8 cellular contexts compared by ENCODE assay signal in genomic region chr10:66180651-66181318, GRCh38.
DNase-seq lines count a peak whose midpoint lies in the region; ATAC-seq and TF ChIP-seq lines count a peak whose summit lies in the region.

No MANE protein-coding gene starts in this region.

- no peaks in the 10 kb centered on the region for H3K9me3 Mint-ChIP-seq in CD4-positive, alpha-beta T cell
- peaks cover 3% of the 10 kb centered on the region for H3K9me3 Mint-ChIP-seq in progenitor cell of endocrine pancreas (ENCODE audit: low read depth)

- peak; percentile 71 for TF ChIP-seq CTCF in CD4-positive, alpha-beta T cell (IDR thresholded peaks at IDR 0.05)
- TF ChIP-seq CTCF in WERI-Rb-1 (IDR thresholded peaks at IDR 0.05; ENCODE audit: low read depth, low read length) (0 out of 2 replicates have a peak, but pooled peaks have one; percentile 13), progenitor cell of endocrine pancreas (IDR thresholded peaks at IDR 0.05; ENCODE audit: unreplicated experiment) (peak; percentile 79)

- no peaks in the 10 kb centered on the region for H3K4me1 Mint-ChIP-seq in CD4-positive, alpha-beta T cell (ENCODE audit: low read depth)
- H3K4me1 Mint-ChIP-seq in progenitor cell of endocrine pancreas (ENCODE audit: low read depth) = peaks cover 3% of the 10 kb centered on the region

- no peak overlapping the region for H3K4me3 Mint-ChIP-seq in CD4-positive, alpha-beta T cell
- H3K4me3 Mint-ChIP-seq in progenitor cell of endocrine pancreas (ENCODE audit: low read depth) = no peak overlapping the region

- H3K27me3 Mint-ChIP-seq in CD4-positive, alpha-beta T cell = no peaks in the 10 kb centered on the region
- no peaks in the 10 kb centered on the region for H3K27me3 Mint-ChIP-seq in progenitor cell of endocrine pancreas

- H3K4me3 ChIP-seq in WERI-Rb-1 (ENCODE audit: low read depth, low read length) = no peak overlapping the region

- H3K36me3 Mint-ChIP-seq in CD4-positive, alpha-beta T cell (ENCODE audit: low read depth) = no peaks in the 10 kb centered on the region
- H3K36me3 Mint-ChIP-seq in progenitor cell of endocrine pancreas (ENCODE audit: insufficient read depth) = no peaks in the 10 kb centered on the region

- no peak overlapping the region for H3K27ac Mint-ChIP-seq in CD4-positive, alpha-beta T cell
- H3K27ac Mint-ChIP-seq in progenitor cell of endocrine pancreas = no peak overlapping the region

- peak; percentile 66 for ATAC-seq in CD4-positive, alpha-beta T cell (ENCODE audit: poor library complexity)
- ATAC-seq in GM18511 (IDR thresholded peaks at IDR 0.05; ENCODE audit: unreplicated experiment) (peak; percentile 92), HG02884 (IDR thresholded peaks at IDR 0.05; ENCODE audit: unreplicated experiment) (peak; percentile 91)

- POLR2A ChIA-PET in CD4-positive, alpha-beta T cell (lab: Charles Lee) = no interaction called here

- H3K36me3 ChIP-seq in WERI-Rb-1 = no peaks in the 10 kb centered on the region

- CTCF ChIA-PET in CD4-positive, alpha-beta T cell (lab: Charles Lee) = interaction anchor here (1.2 kb wide), 1 partner anchor 1598 kb away, joined by 3 read pairs; no protein-coding TSS in a partner anchor

- no peaks in the 10 kb centered on the region for H3K9me3 ChIP-seq in CD4-positive, alpha-beta T cell (ENCODE audit: control insufficient read depth, low read length)
- no peaks in the 10 kb centered on the region for H3K9me3 ChIP-seq in WERI-Rb-1 (ENCODE audit: severe bottlenecking)

- no peaks in the 10 kb centered on the region for H3K27me3 ChIP-seq in CD4-positive, alpha-beta T cell (ENCODE audit: control insufficient read depth, insufficient read depth, low read length)
- H3K27me3 ChIP-seq in WERI-Rb-1 (ENCODE audit: insufficient read depth, low read depth, severe bottlenecking) = no peaks in the 10 kb centered on the region

- intact Hi-C loops in CD4-positive, alpha-beta T cell (cut with DNase I, micrococcal nuclease) = loop anchor here in 1 of 2 experiments (10.0 kb wide), 1 partner anchor 1604 kb away; no protein-coding TSS in a partner anchor

- H3K27ac ChIP-seq in CD4-positive, alpha-beta T cell (ENCODE audit: low read depth, low read length) = no peak overlapping the region
- no peak overlapping the region for H3K27ac ChIP-seq in WERI-Rb-1

- DNase-seq in CD4-positive, alpha-beta T cell = peak in 1 of 10 experiments; percentile 3
- DNase-seq in NCI-H1436 (lab: John Stamatoyannopoulos, UW) = peak; percentile 30
- peak; percentile 16 for DNase-seq in WERI-Rb-1
- DNase-seq in globus pallidus (ENCODE audit: low spot score) = peak; percentile 77
- DNase-seq in progenitor cell of endocrine pancreas (ENCODE audit: low spot score, unreplicated experiment) = no peak
- DNase-seq in activated effector memory CD4-positive, alpha-beta T cell treated with anti-CD3 and anti-CD28 coated beads, Interleukin-2, amount 50 U/mL, for 16 hours = no peak

Comparison
In these comparisons a context has a peak if more than half of its experiments do, and no peak if none do; other contexts are left out.
1. DNase-seq: peak in NCI-H1436 (single experiment), WERI-Rb-1 (single experiment) and globus pallidus (single experiment); none in progenitor cell of endocrine pancreas (single experiment) and activated effector memory CD4-positive, alpha-beta T cell treated with anti-CD3 and anti-CD28 coated beads, Interleukin-2, amount 50 U/mL, for 16 hours (single experiment).
2. CTCF ChIP-seq: peak in every context shown above with its lines; median percentile 79 in progenitor cell of endocrine pancreas; 71 in CD4-positive, alpha-beta T cell; 13 in WERI-Rb-1.
3. Peak in every context shown above with its lines, with median percentiles within 50 percentile points of each other: ATAC-seq.